Comparison of ENCODE assay signal across 8 cellular contexts in the genomic region with DNA sequence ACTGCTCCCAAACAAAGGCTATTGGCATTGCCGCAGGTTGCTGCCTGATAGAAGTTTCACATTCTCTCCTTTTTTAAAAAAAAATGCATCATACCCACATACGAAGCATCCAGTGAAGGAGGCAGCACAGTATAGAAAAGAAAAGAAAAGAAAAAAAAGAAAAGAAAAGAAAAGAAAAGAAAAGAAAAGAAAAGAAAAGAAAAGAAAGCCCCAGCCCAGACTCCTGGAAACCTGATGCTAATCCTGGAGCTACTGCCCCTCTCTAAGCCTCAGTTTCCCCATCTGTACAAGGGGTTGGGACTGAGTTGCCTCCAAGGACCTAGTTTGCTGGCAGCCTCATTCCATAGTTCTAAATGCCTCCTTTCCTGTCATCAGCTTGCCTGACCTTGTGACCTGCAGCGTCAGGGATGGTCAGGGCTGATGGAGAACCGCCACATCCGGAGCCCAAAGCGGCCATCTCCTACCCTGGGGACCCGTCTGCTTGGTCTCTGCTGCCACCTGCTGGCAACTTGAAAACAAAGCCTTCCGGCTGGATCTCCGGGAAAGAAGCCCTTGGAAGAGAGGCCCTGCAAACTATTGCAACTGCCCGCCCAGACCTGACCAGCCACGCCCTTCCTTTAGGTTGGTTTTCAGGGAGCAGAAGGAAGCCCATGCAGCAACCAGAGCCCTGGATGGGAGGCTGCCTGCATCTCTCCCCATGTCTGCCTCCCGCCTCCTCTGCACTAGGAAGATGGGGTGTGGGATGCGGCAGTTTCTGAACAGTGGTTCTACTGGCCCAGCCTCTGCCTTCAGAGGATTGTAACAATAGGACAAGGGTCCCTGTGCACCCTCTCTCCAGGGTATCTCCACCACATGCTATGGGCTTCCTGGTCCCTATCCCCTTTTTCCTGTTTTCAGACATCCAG. TPM values are rescaled to one million over a fixed set of nuclear protein-coding genes. Genes with fewer than 3 reads are reported as not detected.
DNase-seq lines count a peak whose midpoint lies in the region; ATAC-seq lines count a peak whose summit lies in the region.

No MANE protein-coding gene starts in this region.

- ATAC-seq in left colon (peak; percentile 87), GM21390 (IDR thresholded peaks at IDR 0.05; ENCODE audit: unreplicated experiment) (no peak)

- peak; percentile 61 for DNase-seq in SIG-M5 treated with dmso at 0.1 percent for 504 hours (lab: John Stamatoyannopoulos, UW; ENCODE audit: unreplicated experiment)
- no peak for DNase-seq in SIG-M5 (lab: John Stamatoyannopoulos, UW)
- peak; percentile 70 for DNase-seq in NCI-H2196 (lab: John Stamatoyannopoulos, UW; ENCODE audit: unreplicated experiment)
- peak; percentile 52 for DNase-seq in activated CD4-positive, CD25-positive, alpha-beta regulatory T cell treated with anti-CD3 and anti-CD28 coated beads, Interleukin-2, amount 50 U/mL, for 16 hours (ENCODE audit: low read depth, low spot score)
- peak; percentile 54 for DNase-seq in central memory CD4-positive, alpha-beta T cell
- DNase-seq in left colon = peak; percentile 69 to 78
- DNase-seq in stimulated activated CD4-positive, alpha-beta T cell treated with anti-CD3 and anti-CD28 coated beads, Interleukin-4, amount 100 ng/mL, for 24 hours = peak; percentile 80

- intact Hi-C loops in left colon (cut with DNase I, micrococcal nuclease) = no loop called here

RNA-seq across cellular contexts. Expression of a gene that starts 13.0 kb away (rescaled TPM):
- total RNA-seq in left colon = not detected

RNA-seq across cellular contexts. Expression of a gene that starts 22.3 kb away (rescaled TPM):
- 1 to 10 TPM; 2.4 to 7.7 TPM for total RNA-seq in left colon
